1 cellular context compared by ENCODE assay signal in the genomic region with DNA sequence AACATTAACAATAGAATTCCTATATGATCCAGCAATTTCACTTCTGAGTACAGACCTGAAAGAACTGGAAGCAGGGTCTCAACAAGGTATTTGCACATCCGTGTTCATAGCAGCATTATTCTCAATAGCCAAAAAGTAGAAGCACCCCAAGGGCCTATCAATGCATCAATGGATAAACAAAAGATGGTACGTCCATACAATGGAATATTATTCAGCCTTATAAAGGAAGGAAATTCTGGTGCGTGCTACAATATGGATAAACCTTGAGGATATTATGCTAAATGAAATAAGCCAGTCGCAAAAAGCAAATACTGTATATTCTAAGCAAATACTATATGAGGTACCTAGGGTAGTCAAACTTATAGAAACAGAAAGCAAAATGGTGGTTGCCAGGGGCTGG.
TF ChIP-seq lines count a peak whose summit lies in the region.

No MANE protein-coding gene starts in this region.

TF ChIP-seq in A549, 52 proteins besides CTCF, POLR2A, EP300 and RAD21 (continued from another document):
- TF ChIP-seq ELK1 (IDR thresholded peaks at IDR 0.05; ENCODE audit: low read depth, low read length) (no peak), FOXS1 (CRISPR knock-in tag; IDR thresholded peaks at IDR 0.05) (no peak), HOXB5 (CRISPR knock-in tag; IDR thresholded peaks at IDR 0.05) (no peak), MAZ (IDR thresholded peaks at IDR 0.05; ENCODE audit: borderline replicate concordance, low read depth, low read length) (no peak), SREBF2 (IDR thresholded peaks at IDR 0.05) (no peak), ZSCAN20 (CRISPR knock-in tag; IDR thresholded peaks at IDR 0.05) (no peak), HDAC2 (IDR thresholded peaks at IDR 0.05) (no peak), EHF (CRISPR knock-in tag; IDR thresholded peaks at IDR 0.05) (no peak), RARB (CRISPR knock-in tag; IDR thresholded peaks at IDR 0.05) (no peak)
- TF ChIP-seq, protein P1, sequence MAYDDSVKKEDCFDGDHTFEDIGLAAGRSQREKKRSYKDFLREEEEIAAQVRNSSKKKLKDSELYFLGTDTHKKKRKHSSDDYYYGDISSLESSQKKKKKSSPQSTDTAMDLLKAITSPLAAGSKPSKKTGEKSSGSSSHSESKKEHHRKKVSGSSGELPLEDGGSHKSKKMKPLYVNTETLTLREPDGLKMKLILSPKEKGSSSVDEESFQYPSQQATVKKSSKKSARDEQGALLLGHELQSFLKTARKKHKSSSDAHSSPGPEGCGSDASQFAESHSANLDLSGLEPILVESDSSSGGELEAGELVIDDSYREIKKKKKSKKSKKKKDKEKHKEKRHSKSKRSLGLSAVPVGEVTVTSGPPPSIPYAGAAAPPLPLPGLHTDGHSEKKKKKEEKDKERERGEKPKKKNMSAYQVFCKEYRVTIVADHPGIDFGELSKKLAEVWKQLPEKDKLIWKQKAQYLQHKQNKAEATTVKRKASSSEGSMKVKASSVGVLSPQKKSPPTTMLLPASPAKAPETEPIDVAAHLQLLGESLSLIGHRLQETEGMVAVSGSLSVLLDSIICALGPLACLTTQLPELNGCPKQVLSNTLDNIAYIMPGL (CRISPR knock-in tag; IDR thresholded peaks at IDR 0.05; ENCODE audit: borderline replicate concordance) = no peak
